Comparison of ENCODE assay signal across 19 cellular contexts in genomic region chr5:83343345-83343744, GRCh38.
DNase-seq lines count a peak whose midpoint lies in the region; ATAC-seq lines count a peak whose summit lies in the region.
"Had no signal": no experiment of that assay in that cellular context is flagged by ENCODE, and none has a peak within 500 bp of the region (broad histone marks: within the 10 kb centered on the region; RNA-seq: fewer than 3 reads in every experiment).

No MANE protein-coding gene starts in this region.

- ATAC-seq in GM18498 (IDR thresholded peaks at IDR 0.05; ENCODE audit: unreplicated experiment), result no peak
- ATAC-seq in GM18858 (IDR thresholded peaks at IDR 0.05; ENCODE audit: unreplicated experiment), result no peak
- ATAC-seq: CD8-positive, alpha-beta T cell had no signal

- DNase-seq in COR-L47 (lab: John Stamatoyannopoulos, UW), result peak; percentile 39
- DNase-seq in NCI-H69 (lab: John Stamatoyannopoulos, UW), result peak; percentile 76
- DNase-seq in SHP77 (lab: John Stamatoyannopoulos, UW), result peak; percentile 11 to 21
- DNase-seq in left kidney (ENCODE audit: low read depth, low spot score), result peak; percentile 85
- DNase-seq in germinal center (ENCODE audit: low spot score), result no peak
- no peak for DNase-seq in activated CD8-positive, alpha-beta memory T cell treated with anti-CD3 and anti-CD28 coated beads, Interleukin-2, amount 50 U/mL, for 48 hours
- DNase-seq: 8988T; Calu3; CD8-positive, alpha-beta T cell; H7; HFFc6; KG1; NCI-H1092; NCI-H146; NCI-H2029; NCI-H226; NCI-H510A treated with DMSO at 0.1 percent for 48 hours had no signal

Comparison
In these comparisons a context has a peak if more than half of its experiments do, and no peak if none do; other contexts are left out.
1. DNase-seq: peak in COR-L47 (single experiment), NCI-H69 (single experiment), SHP77 (2 of 2) and left kidney (single experiment); none in germinal center (single experiment) and activated CD8-positive, alpha-beta memory T cell treated with anti-CD3 and anti-CD28 coated beads, Interleukin-2, amount 50 U/mL, for 48 hours (single experiment).